ENCODE assay signal across 12 cellular contexts in the genomic region with DNA sequence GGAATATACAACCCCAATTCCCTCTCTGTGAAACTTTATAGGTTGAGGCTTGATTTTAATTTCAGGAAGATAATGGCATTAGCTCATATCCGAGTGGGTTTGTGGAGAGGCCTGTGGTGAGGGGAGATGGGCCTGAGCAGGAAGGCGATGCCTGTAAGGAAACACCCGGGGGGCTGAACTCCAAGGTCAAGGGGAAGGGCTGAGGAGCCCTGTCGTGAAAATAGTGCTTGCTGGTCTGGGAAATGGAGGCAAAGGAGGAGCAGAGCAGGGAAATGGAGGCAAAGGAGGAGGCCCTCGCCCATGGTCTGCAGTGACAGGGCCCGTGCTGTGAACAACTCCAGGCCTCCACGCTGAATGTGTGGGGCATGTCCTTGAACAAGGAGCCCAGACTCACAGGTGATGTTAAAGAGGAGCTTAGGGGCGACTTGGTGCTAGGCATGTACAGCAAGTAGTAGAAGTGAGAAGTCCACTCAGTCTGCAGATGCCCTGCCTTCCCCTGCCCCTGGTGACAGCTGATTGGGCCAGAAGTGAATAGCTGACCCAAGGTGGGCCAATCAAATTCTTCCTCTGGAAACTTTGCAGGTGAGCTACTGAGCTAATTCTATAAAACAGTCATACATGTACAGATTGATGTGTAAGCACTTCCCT. TPM values are rescaled to one million over a fixed set of nuclear protein-coding genes. Genes with fewer than 3 reads are reported as not detected.
DNase-seq lines count a peak whose midpoint lies in the region; ATAC-seq and TF ChIP-seq lines count a peak whose summit lies in the region.
"Had no signal": no experiment of that assay in that cellular context is flagged by ENCODE, and none has a peak within 500 bp of the region (broad histone marks: within the 10 kb centered on the region; RNA-seq: fewer than 3 reads in every experiment).

No MANE protein-coding gene starts in this region.

- H3K36me3 ChIP-seq in rectal smooth muscle tissue (ENCODE audit: control insufficient read depth, insufficient read depth, low read length) (no peaks in the 10 kb centered on the region), spleen (no peaks in the 10 kb centered on the region)

- H3K4me3 ChIP-seq in coronary artery, result peak overlapping the region; percentile 60
- peak overlapping the region; percentile 36 for H3K4me3 ChIP-seq in rectal smooth muscle tissue (ENCODE audit: low read length)
- H3K4me3 ChIP-seq in spleen, result peak overlapping the region in 1 of 8 donors; percentile 37

- WGBS in spleen, 5 donors, result 28 to 45% (median 42%) methylated on average over 8 of the region's 8 CpGs

- intact Hi-C loops in spleen (cut with DNase I; ENCODE audit: low total_unique reads), result no loop called here

- TF ChIP-seq POLR2A in spleen (IDR thresholded peaks at IDR 0.05), result no peak

- H3K4me1 ChIP-seq in rectal smooth muscle tissue (ENCODE audit: control insufficient read depth, insufficient read depth, low read length) (peaks cover 9% of the 10 kb centered on the region), spleen (peaks cover 7 to 26% (median 20%) of the 10 kb centered on the region in 6 donors)

- DNase-seq in DMS79 (lab: John Stamatoyannopoulos, UW) (peak; percentile 26), DMS79 treated with DMSO at 0.1 percent for 48 hours (lab: John Stamatoyannopoulos, UW) (no peak), NCI-H2081 treated with DMSO at 0.1 percent for 48 hours (lab: John Stamatoyannopoulos, UW) (peak; percentile 5), coronary artery (ENCODE audit: low spot score) (no peak), caudate nucleus (lab: John Stamatoyannopoulos, UW) (no peak), spleen (no peak)
- DNase-seq: activated CD4-positive, alpha-beta T cell treated with anti-CD3 and anti-CD28 coated beads, Interleukin-2, amount 50 U/mL, for 1 hour; DND-41 had no signal

- H3K27me3 ChIP-seq in rectal smooth muscle tissue (ENCODE audit: control insufficient read depth, insufficient read depth, low read length), result peaks cover 3% of the 10 kb centered on the region
- peaks cover 0 to 20% (median 0%) of the 10 kb centered on the region in 7 donors for H3K27me3 ChIP-seq in spleen (replicated peaks in 1 of 7)

- no peaks in the 10 kb centered on the region for H3K9me3 ChIP-seq in spleen

- H3K9ac ChIP-seq in rectal smooth muscle tissue (ENCODE audit: low read length), result no peak overlapping the region

- peak overlapping the region; percentile 55 to 85 for H3K27ac ChIP-seq in coronary artery
- no peak overlapping the region for H3K27ac ChIP-seq in rectal smooth muscle tissue (ENCODE audit: low read depth, low read length)
- H3K27ac ChIP-seq in caudate nucleus (ENCODE audit: low read depth, low read length), result no peak overlapping the region
- H3K27ac ChIP-seq in spleen, result peak overlapping the region in 4 of 8 donors; percentile 62 to 71 (median 66)
- H3K27ac ChIP-seq: 22Rv1, RWPE1 had no signal

- ATAC-seq in GM18868 (IDR thresholded peaks at IDR 0.05; ENCODE audit: unreplicated experiment), result no peak

- TF ChIP-seq CTCF in coronary artery (IDR thresholded peaks at IDR 0.05), result no peak
- no peak for TF ChIP-seq CTCF in spleen (IDR thresholded peaks at IDR 0.05 in 8 of 11, conservative IDR thresholded peaks at IDR 0.05 in 3 of 11)

RNA-seq across cellular contexts. Expression of a gene that starts 38.1 kb away (rescaled TPM):
- total RNA-seq in spleen, result 10 to 100 TPM in 6 of 7 donors, 1 to 10 TPM in 1; 7.3 to 26.4 (median 22.4) TPM
- polyA plus RNA-seq in spleen, result 10 to 100 TPM; 13.9 to 29.2 (median 28.6) TPM

Comparison
In these comparisons a context has a peak if more than half of its experiments do, and no peak if none do; other contexts are left out.
1. DNase-seq: peak in DMS79 (single experiment) and NCI-H2081 treated with DMSO at 0.1 percent for 48 hours (single experiment); none in DMS79 treated with DMSO at 0.1 percent for 48 hours (single experiment), coronary artery (single experiment), caudate nucleus (0 of 61) and spleen (single experiment).
2. H3K27ac ChIP-seq: peak in coronary artery (2 of 2); none in rectal smooth muscle tissue (single experiment) and caudate nucleus (single experiment).